In the genomic region with DNA sequence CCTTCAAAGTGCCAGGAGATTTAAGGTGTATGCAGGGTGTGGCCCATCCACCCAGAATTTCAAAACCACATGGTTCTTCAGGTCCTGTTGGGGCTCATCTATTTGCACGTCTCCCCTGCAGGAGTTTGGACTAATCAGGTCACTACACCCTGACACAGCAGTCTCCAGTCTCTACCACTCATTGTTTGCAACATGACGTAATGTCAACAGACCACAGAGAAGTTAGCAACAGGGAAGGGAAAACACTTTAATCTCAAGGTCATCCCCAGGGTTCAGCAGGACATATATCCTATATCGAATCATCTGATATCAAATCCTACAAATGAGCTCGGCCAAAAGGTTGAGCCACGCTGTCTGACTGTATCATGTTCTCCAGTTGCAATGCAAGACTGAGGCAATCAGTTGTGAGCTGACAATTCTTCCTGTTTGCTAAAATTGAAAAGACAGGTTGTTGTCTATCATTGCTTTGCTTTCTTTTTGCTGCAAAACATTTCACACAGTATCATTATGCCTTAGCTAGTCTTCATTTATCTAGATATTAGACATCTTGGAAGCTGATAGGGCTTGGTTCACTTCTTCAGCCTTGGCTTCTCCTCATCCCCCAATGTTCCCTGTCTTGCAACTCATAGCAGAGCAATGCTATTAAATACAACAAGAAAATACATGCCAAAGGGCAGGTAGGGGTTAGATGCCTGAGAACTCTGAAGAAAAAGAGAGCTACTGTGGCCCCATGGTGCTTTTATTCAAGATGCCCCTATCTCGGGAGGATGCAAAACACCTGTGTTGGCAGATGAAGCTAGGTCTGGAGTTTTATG, we compare ENCODE assay signal across 9 cellular contexts. TPM values are rescaled to one million over a fixed set of nuclear protein-coding genes. Genes with fewer than 3 reads are reported as not detected.
DNase-seq lines count a peak whose midpoint lies in the region; ATAC-seq and TF ChIP-seq lines count a peak whose summit lies in the region.
"Had no signal": no experiment of that assay in that cellular context is flagged by ENCODE, and none has a peak within 500 bp of the region (broad histone marks: within the 10 kb centered on the region; RNA-seq: fewer than 3 reads in every experiment).

No MANE protein-coding gene starts in this region.

- no peak for TF ChIP-seq RAD21 in IMR-90 (IDR thresholded peaks at IDR 0.05; ENCODE audit: low read length)

- POLR2A ChIA-PET in IMR-90 (lab: Charles Lee; ENCODE audit: unreplicated experiment), result interaction anchor here (0.5 kb wide), 1 partner anchor 13 kb away, joined by 21 read pairs; no protein-coding TSS in a partner anchor

- H3K36me3 Mint-ChIP-seq in Calu3 (ENCODE audit: insufficient read depth, unreplicated experiment) (peaks cover 53% of the 10 kb centered on the region), T-helper 17 cell (ENCODE audit: low read depth) (no peaks in the 10 kb centered on the region)

- peak overlapping the region; percentile 53 for H2BK120ac ChIP-seq in IMR-90 (ENCODE audit: low read depth, low read length)

- H2AK9ac ChIP-seq in IMR-90 (replicated peaks; ENCODE audit: low read depth, low read length, poor library complexity), result no peak overlapping the region

- H3K9me3 Mint-ChIP-seq in Calu3 (ENCODE audit: low read depth, unreplicated experiment), result no peaks in the 10 kb centered on the region

- ATAC-seq in IMR-90 (ENCODE audit: low read depth), result no peak
- no peak for ATAC-seq in T-helper 17 cell
- peak; percentile 49 for ATAC-seq in left lobe of liver
- ATAC-seq in GM21576 (IDR thresholded peaks at IDR 0.05; ENCODE audit: unreplicated experiment), result no peak

- H3K4me3 ChIP-seq in IMR-90 (ENCODE audit: insufficient read depth, low read depth, low read length) (no peak overlapping the region), adrenal gland (no peak overlapping the region), vagina (no peak overlapping the region)
- H3K4me3 ChIP-seq in effector memory CD4-positive, alpha-beta T cell (ENCODE audit: insufficient read depth, low read depth, low read length, poor library complexity, severe bottlenecking), result no peak overlapping the region

- H3K9me3 ChIP-seq in IMR-90 (ENCODE audit: control insufficient read depth, insufficient read depth, low read length), result no peaks in the 10 kb centered on the region
- no peaks in the 10 kb centered on the region for H3K9me3 ChIP-seq in T-helper 17 cell (ENCODE audit: control insufficient read depth, low read length, poor library complexity, severe bottlenecking)
- no peaks in the 10 kb centered on the region for H3K9me3 ChIP-seq in adrenal gland (replicated peaks in 1 of 3)
- H3K9me3 ChIP-seq in vagina, result no peaks in the 10 kb centered on the region
- H3K9me3 ChIP-seq in effector memory CD4-positive, alpha-beta T cell (ENCODE audit: control insufficient read depth, low read length), result no peaks in the 10 kb centered on the region

- H3K18ac ChIP-seq in IMR-90 (ENCODE audit: low read depth, low read length), result peak overlapping the region; percentile 75

- dilution Hi-C loops in IMR-90 (cut with HindIII; ENCODE audit: low sequenced_read_pairs, unreplicated experiment), result no loop called here

- no peak overlapping the region for H3K9ac ChIP-seq in IMR-90 (ENCODE audit: low read depth, low read length)

- peak overlapping the region; percentile 0; the same call in 2 of the 3 replicates for H2BK15ac ChIP-seq in IMR-90 (ENCODE audit: low read depth, low read length)

- BruUV-seq in Calu3 (replicated peaks; lab: Mats Ljungman, UMichigan) (no TSS peak), IMR-90 (replicated peaks; lab: Mats Ljungman, UMichigan) (no TSS peak)

- CTCF ChIA-PET in Calu3 (lab: Charles Lee) (interaction anchor here (0.5 to 1.7 kb wide), 5 partner anchors 206 to 309 kb away, joined by 3 to 5 read pairs (median 3); no protein-coding TSS in a partner anchor), IMR-90 (lab: Yijun Ruan, JAX) (no interaction called here)

- no peak overlapping the region for H3K56ac ChIP-seq in IMR-90 (ENCODE audit: extremely low read depth, insufficient read depth, low read length)

- H3K27ac ChIP-seq in IMR-90 (ENCODE audit: insufficient read depth, low read length) (no peak overlapping the region), adrenal gland (no peak overlapping the region), vagina (no peak overlapping the region)
- H3K27ac ChIP-seq in effector memory CD4-positive, alpha-beta T cell (ENCODE audit: insufficient read depth, low read length, poor library complexity, severe bottlenecking), result no peak overlapping the region
- H3K27ac ChIP-seq: WERI-Rb-1 had no signal

- TF ChIP-seq CTCF in Calu3 (IDR thresholded peaks at IDR 0.05; ENCODE audit: unreplicated experiment) (no peak), IMR-90 (conservative IDR thresholded peaks at IDR 0.05; ENCODE audit: low read depth, low read length) (no peak), adrenal gland (IDR thresholded peaks at IDR 0.05) (no peak), vagina (IDR thresholded peaks at IDR 0.05) (no peak)

- TF ChIP-seq POLR2A in IMR-90 (IDR thresholded peaks at IDR 0.05; ENCODE audit: low read depth, low read length) (no peak), adrenal gland (IDR thresholded peaks at IDR 0.05) (no peak), vagina (IDR thresholded peaks at IDR 0.05) (no peak)

- in situ Hi-C loops in IMR-90 (cut with MboI; ENCODE audit: low sequenced_read_pairs), result no loop called here

- peak overlapping the region; percentile 56 for H3K4ac ChIP-seq in IMR-90 (ENCODE audit: low read depth, low read length)

- 90% methylated on average over 2 of the region's 6 CpGs; no CpG with 5 or more reads in 1 of the 2 experiments for WGBS in IMR-90 (ENCODE audit: extremely low coverage in 2 of 2, insufficient read length in 1 of 2), 2 experiments
- WGBS in adrenal gland, 4 donors, result 82 to 89% (median 85%) methylated on average over 6 of the region's 6 CpGs

- no peaks in the 10 kb centered on the region for H4K20me1 ChIP-seq in IMR-90 (ENCODE audit: insufficient read depth, low read length)

- intact Hi-C loops in Calu3 (cut with micrococcal nuclease; ENCODE audit: unreplicated experiment), result loop anchor here (2.0 to 5.0 kb wide), 3 partner anchors 14 to 255 kb away; partner anchors contain the start of genes LEKR1 and SSR3
- intact Hi-C loops in IMR-90 (cut with micrococcal nuclease), result no loop called here
- intact Hi-C loops in adrenal gland (cut with DNase I), result no loop called here
- intact Hi-C loops in vagina (cut with DNase I), result no loop called here

- H3K27me3 Mint-ChIP-seq in Calu3 (ENCODE audit: unreplicated experiment), result no peaks in the 10 kb centered on the region
- no peaks in the 10 kb centered on the region for H3K27me3 Mint-ChIP-seq in T-helper 17 cell

- H3K4me1 ChIP-seq in IMR-90 (ENCODE audit: control insufficient read depth, insufficient read depth, low read length) (peaks cover 19% of the 10 kb centered on the region), adrenal gland (replicated peaks in 1 of 2) (peaks cover 0 to 4% of the 10 kb centered on the region in 2 donors), vagina (peaks cover 14% of the 10 kb centered on the region)
- peaks cover 10% of the 10 kb centered on the region for H3K4me1 ChIP-seq in effector memory CD4-positive, alpha-beta T cell (ENCODE audit: control insufficient read depth, insufficient read depth, low read length, poor library complexity, severe bottlenecking)

- H3K4me1 Mint-ChIP-seq in Calu3 (ENCODE audit: low read depth, unreplicated experiment) (peaks cover 59% of the 10 kb centered on the region), T-helper 17 cell (peaks cover 28% of the 10 kb centered on the region)

- H3K27ac Mint-ChIP-seq in Calu3 (ENCODE audit: unreplicated experiment), result peak overlapping the region; percentile 57
- peak overlapping the region; percentile 59 for H3K27ac Mint-ChIP-seq in T-helper 17 cell

- H2BK5ac ChIP-seq in IMR-90 (ENCODE audit: low read depth, low read length, poor library complexity, severe bottlenecking), result no peak overlapping the region

- H2AK5ac ChIP-seq in IMR-90 (ENCODE audit: low read depth, low read length), result peak overlapping the region; percentile 41

- H3K79me1 ChIP-seq in IMR-90 (ENCODE audit: low read depth in 1 of 2, low read length in 2 of 2), result peaks cover 0 to 15% of the 10 kb centered on the region in 2 experiments; a peak in 2 of 4 replicates

- H4K8ac ChIP-seq in IMR-90 (ENCODE audit: low read depth in 2 of 2, low read length in 2 of 2), result peak overlapping the region in 1 of 2 experiments; percentile 12; a peak in 1 of 4 replicates

- DNase-seq in Calu3 (peak; percentile 66), IMR-90 (peak; percentile 63), T-helper 17 cell (no peak), left lobe of liver (ENCODE audit: low spot score) (peak; percentile 59), adrenal gland (no peak), vagina (ENCODE audit: extremely low spot score in 2 of 2) (no peak)
- DNase-seq in effector memory CD4-positive, alpha-beta T cell, result no peak
- DNase-seq: WERI-Rb-1 had no signal

- H4K91ac ChIP-seq in IMR-90 (ENCODE audit: insufficient read depth, low read depth, low read length), result peak overlapping the region; percentile 48

- H3K4me3 Mint-ChIP-seq in Calu3 (ENCODE audit: low read depth, unreplicated experiment) (peak overlapping the region; percentile 37), T-helper 17 cell (no peak overlapping the region)

- no peaks in the 10 kb centered on the region for H3K36me3 ChIP-seq in IMR-90 (ENCODE audit: control insufficient read depth, insufficient read depth, low read length)
- no peaks in the 10 kb centered on the region for H3K36me3 ChIP-seq in adrenal gland (replicated peaks in 1 of 2)
- H3K36me3 ChIP-seq in vagina, result no peaks in the 10 kb centered on the region
- no peaks in the 10 kb centered on the region for H3K36me3 ChIP-seq in effector memory CD4-positive, alpha-beta T cell (ENCODE audit: control insufficient read depth, insufficient read depth, low read length)
- H3K36me3 ChIP-seq: WERI-Rb-1 had no signal

- H2BK20ac ChIP-seq in IMR-90 (ENCODE audit: low read depth, low read length), result peak overlapping the region; percentile 50

- H3K9me1 ChIP-seq in IMR-90 (ENCODE audit: insufficient read depth, low read length), result peaks cover 10% of the 10 kb centered on the region; the same call in 1 of the 2 replicates

- peak overlapping the region; percentile 63 for H2AFZ ChIP-seq in IMR-90 (replicated peaks; ENCODE audit: low read length, poor library complexity)

- H4K5ac ChIP-seq in IMR-90 (ENCODE audit: low read depth, low read length), result peak overlapping the region; percentile 45; the same call in 1 of the 2 replicates

- peak overlapping the region; percentile 33 for H3K14ac ChIP-seq in IMR-90 (replicated peaks; ENCODE audit: low read depth, low read length)

- H3K27me3 ChIP-seq in IMR-90 (ENCODE audit: control insufficient read depth, insufficient read depth, low read length) (no peaks in the 10 kb centered on the region), adrenal gland (no peaks in the 10 kb centered on the region), vagina (no peaks in the 10 kb centered on the region)
- no peaks in the 10 kb centered on the region for H3K27me3 ChIP-seq in effector memory CD4-positive, alpha-beta T cell (replicated peaks; ENCODE audit: control insufficient read depth, insufficient read depth, low read length, poor library complexity, severe bottlenecking)

- peak overlapping the region; percentile 14; the same call in 1 of the 2 replicates for H3K23ac ChIP-seq in IMR-90 (ENCODE audit: low read depth, low read length)

- peak overlapping the region; percentile 40; the same call in 1 of the 2 replicates for H3K4me2 ChIP-seq in IMR-90 (ENCODE audit: low read depth, low read length)

RNA-seq across cellular contexts. Expression of gene LEKR1, which starts 13.4 kb away (rescaled TPM):
- 4.5 and 5.1 TPM in 2 replicates for total RNA-seq in Calu3 (2022)
- 0.36 and 0.56 TPM in 2 replicates for total RNA-seq in IMR-90 (2012; rRNA removed)
- polyA plus RNA-seq in IMR-90 (2012; rRNA removed), result 0.10 and 0.19 TPM in 2 replicates
- 0.05 TPM in 2 replicates for polyA plus RNA-seq in IMR-90 (2012; cell fraction: cytosol; rRNA removed)
- 0.14 and 0.31 TPM in 2 replicates for polyA plus RNA-seq in IMR-90 (2012; cell fraction: nucleus; rRNA removed; ENCODE audit: low replicate concordance)
- 1 to 10 TPM in 1 of 2 donors, under 1 TPM in 1; 0.75 to 2.8 TPM for total RNA-seq in T-helper 17 cell
- 0.58 TPM for total RNA-seq in left lobe of liver
- total RNA-seq in adrenal gland, result 1 to 10 TPM in 6 of 8 donors, under 1 TPM in 2; 0.28 to 2.3 (median 1.7) TPM
- 1 to 10 TPM in 1 of 3 donors, under 1 TPM in 2; 0.30 to 1.1 (median 0.71) TPM for polyA plus RNA-seq in adrenal gland
- total RNA-seq in vagina, result not detected

Comparison
In these comparisons a context has a peak if more than half of its experiments do, and no peak if none do; other contexts are left out.
1. DNase-seq: peak in Calu3 (single experiment), IMR-90 (single experiment) and left lobe of liver (single experiment); none in T-helper 17 cell (0 of 3), adrenal gland (0 of 7), vagina (0 of 2) and effector memory CD4-positive, alpha-beta T cell (0 of 3).